In genomic region chr15:88274534-88275460, GRCh38 we compare ENCODE assay signal across 8 cellular contexts. TPM values are rescaled to one million over a fixed set of nuclear protein-coding genes. Genes with fewer than 3 reads are reported as not detected.
A peak's percentile ranks its signal among the peaks of the same experiment; 100 is the strongest.
DNase-seq lines count a peak whose midpoint lies in the region; ATAC-seq, FAIRE-seq and TF ChIP-seq lines count a peak whose summit lies in the region.

No MANE protein-coding gene starts in this region.

- no peak for FAIRE-seq in small intestine (lab: Jason Lieb, UNC)

- no peaks in the 10 kb centered on the region for H3K27me3 ChIP-seq in small intestine (ENCODE audit: control insufficient read depth in 2 of 2, insufficient read depth in 2 of 2, low read length in 2 of 2)

- H3K4me1 ChIP-seq in small intestine (ENCODE audit: control insufficient read depth in 2 of 2, insufficient read depth in 1 of 2, low read depth in 1 of 2, low read length in 1 of 2) = no peaks in the 10 kb centered on the region

- H3K9me3 ChIP-seq in small intestine (ENCODE audit: control insufficient read depth, low read depth) = no peaks in the 10 kb centered on the region

- no peaks in the 10 kb centered on the region for H3K36me3 ChIP-seq in small intestine (ENCODE audit: control insufficient read depth in 2 of 2, insufficient read depth in 2 of 2, low read length in 2 of 2)

- ATAC-seq in HG03571 (IDR thresholded peaks at IDR 0.05; ENCODE audit: unreplicated experiment) (peak; percentile 73), SK-N-SH treated with all-trans-retinoic acid at 6 μM for 48 hours (peak; percentile 87)

- DNase-seq in CMK (ENCODE audit: low read depth) = peak; percentile 40
- peak; percentile 85 for DNase-seq in GM19240 (ENCODE audit: insufficient read length, low spot score)
- DNase-seq in amygdala (lab: John Stamatoyannopoulos, UW) = peak in 48 of 56 donors; percentile 11 to 80 (median 46)
- DNase-seq in hepatic stellate cell (ENCODE audit: low spot score) = peak; percentile 84
- DNase-seq in small intestine = peak; percentile 51
- DNase-seq in cortex of kidney (lab: John Stamatoyannopoulos, UW) = no peak

- H3K4me3 ChIP-seq in small intestine (ENCODE audit: low read depth in 1 of 2, low read length in 2 of 2) = no peak overlapping the region

- H3K27ac ChIP-seq in small intestine (ENCODE audit: low read depth in 1 of 2, low read length in 1 of 2) = no peak overlapping the region

- WGBS in small intestine, 3 donors = 19 to 38% (median 24%) methylated on average over 11 of the region's 11 CpGs

TF ChIP-seq in SK-N-SH treated with all-trans-retinoic acid at 6 μM for 48 hours, 23 proteins besides CTCF, POLR2A, EP300 and RAD21:
- TF ChIP-seq TSHZ2 (CRISPR knock-in tag; IDR thresholded peaks at IDR 0.05) = no peak
- no peak for TF ChIP-seq ISL1 (CRISPR knock-in tag; IDR thresholded peaks at IDR 0.05)
- TF ChIP-seq CSRNP3 (CRISPR knock-in tag; IDR thresholded peaks at IDR 0.05) = no peak
- no peak for TF ChIP-seq ARNTL (CRISPR knock-in tag; IDR thresholded peaks at IDR 0.05; ENCODE audit: borderline replicate concordance, low read depth)
- no peak for TF ChIP-seq ZC3H10 (CRISPR knock-in tag; IDR thresholded peaks at IDR 0.05)
- no peak for TF ChIP-seq RARB (CRISPR knock-in tag; IDR thresholded peaks at IDR 0.05)
- TF ChIP-seq ZFP30 (CRISPR knock-in tag; IDR thresholded peaks at IDR 0.05) = no peak
- TF ChIP-seq OSR1 (CRISPR knock-in tag; IDR thresholded peaks at IDR 0.05) = no peak
- TF ChIP-seq BACH2 (CRISPR knock-in tag; IDR thresholded peaks at IDR 0.05; ENCODE audit: borderline replicate concordance) = no peak
- TF ChIP-seq PATZ1 (CRISPR knock-in tag; IDR thresholded peaks at IDR 0.05; ENCODE audit: borderline replicate concordance) = no peak
- no peak for TF ChIP-seq ZNF8 (CRISPR knock-in tag; IDR thresholded peaks at IDR 0.05)
- TF ChIP-seq POU6F1 (CRISPR knock-in tag; IDR thresholded peaks at IDR 0.05; ENCODE audit: borderline replicate concordance, low read depth) = no peak

RNA-seq across cellular contexts. Expression of gene NTRK3, which starts 18.3 kb away (rescaled TPM):
- polyA plus RNA-seq in small intestine = 1 to 10 TPM in 1 of 3 donors, under 1 TPM in 1, not detected in 1; under 0.01 to 3.6 TPM
